1 cellular context compared by ENCODE assay signal in genomic region chr7:29485376-29486190, GRCh38.
TF ChIP-seq lines count a peak whose summit lies in the region.

No MANE protein-coding gene starts in this region.

TF ChIP-seq in GM23338, 12 proteins besides CTCF, POLR2A, EP300 and RAD21 (continued from another document):
- no peak for TF ChIP-seq ZNF462 (CRISPR knock-in tag; IDR thresholded peaks at IDR 0.05)
